Comparison of ENCODE assay signal across 18 cellular contexts in the genomic region with DNA sequence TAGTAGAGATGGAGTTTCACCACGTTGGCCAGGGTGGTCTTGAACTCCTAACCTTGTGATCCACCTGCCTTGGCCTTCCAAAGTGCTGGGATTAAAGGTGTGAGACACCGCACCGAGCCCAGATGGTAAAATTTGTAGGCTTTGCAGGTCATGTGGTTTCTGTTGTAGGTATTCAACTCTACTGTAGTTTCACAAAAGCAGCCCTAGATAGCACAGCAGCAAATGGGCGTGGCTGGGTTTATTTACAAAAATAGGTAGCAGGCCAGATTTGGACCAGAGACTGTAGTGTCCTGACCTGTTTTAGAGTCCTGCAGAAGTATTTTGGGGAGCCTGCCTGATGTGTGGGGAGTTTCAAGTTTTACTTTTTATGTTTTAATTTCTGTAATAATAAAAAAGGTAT.
A peak's percentile ranks its signal among the peaks of the same experiment; 100 is the strongest.
DNase-seq lines count a peak whose midpoint lies in the region; ATAC-seq and TF ChIP-seq lines count a peak whose summit lies in the region.
"Had no signal": no experiment of that assay in that cellular context is flagged by ENCODE, and none has a peak within 500 bp of the region (broad histone marks: within the 10 kb centered on the region; RNA-seq: fewer than 3 reads in every experiment).

No MANE protein-coding gene starts in this region.

- POLR2A ChIA-PET in IMR-90 (lab: Charles Lee; ENCODE audit: unreplicated experiment): no interaction called here

- in situ Hi-C loops in IMR-90 (cut with MboI; ENCODE audit: low sequenced_read_pairs) (no loop called here), transverse colon (cut with MboI; ENCODE audit: low pct_ligation_motif_present in 1 of 4, low pct_unique_long_range_greater_than_20kb in 1 of 4, low sequenced_read_pairs in 3 of 4) (loop anchor here in 3 of 4 donors (25.0 kb wide), 2 partner anchors 605 to 630 kb away; no protein-coding TSS in a partner anchor)

- no peak overlapping the region for H2BK120ac ChIP-seq in IMR-90 (ENCODE audit: low read depth, low read length)

- no peak overlapping the region for H3K14ac ChIP-seq in IMR-90 (replicated peaks; ENCODE audit: low read depth, low read length)

- no TSS peak for BruUV-seq in IMR-90 (replicated peaks; lab: Mats Ljungman, UMichigan)

- peaks cover 9% of the 10 kb centered on the region; the same call in 1 of the 2 replicates for H3K9me1 ChIP-seq in IMR-90 (ENCODE audit: insufficient read depth, low read length)

- peaks cover 28% of the 10 kb centered on the region for H3K36me3 ChIP-seq in IMR-90 (ENCODE audit: control insufficient read depth, insufficient read depth, low read length)
- no peaks in the 10 kb centered on the region for H3K36me3 ChIP-seq in transverse colon
- H3K36me3 ChIP-seq: BLaER1 treated with 17β-estradiol and CSF1 and Interleukin-3, amounts not matched to agents 10 nM and 100 nM had no signal

- no peak overlapping the region for H3K9ac ChIP-seq in IMR-90 (ENCODE audit: low read depth, low read length)
- H3K9ac ChIP-seq: BLaER1 treated with 17β-estradiol and CSF1 and Interleukin-3, amounts not matched to agents 10 nM and 100 nM had no signal

- CTCF ChIA-PET in IMR-90 (lab: Yijun Ruan, JAX): interaction anchor here (1.8 kb wide), 1 partner anchor 12 kb away, joined by 8 read pairs; no protein-coding TSS in a partner anchor

- peaks cover 18 to 45% of the 10 kb centered on the region in 2 experiments for H3K79me1 ChIP-seq in IMR-90 (ENCODE audit: low read depth in 1 of 2, low read length in 2 of 2)

- no peaks in the 10 kb centered on the region for H3K27me3 ChIP-seq in IMR-90 (ENCODE audit: control insufficient read depth, insufficient read depth, low read length)
- no peaks in the 10 kb centered on the region for H3K27me3 ChIP-seq in transverse colon
- H3K27me3 ChIP-seq: BLaER1 treated with 17β-estradiol and CSF1 and Interleukin-3, amounts not matched to agents 10 nM and 100 nM had no signal

- no peak overlapping the region for H3K4me2 ChIP-seq in IMR-90 (ENCODE audit: low read depth, low read length)
- H3K4me2 ChIP-seq: BLaER1 treated with 17β-estradiol and CSF1 and Interleukin-3, amounts not matched to agents 10 nM and 100 nM had no signal

- no peak overlapping the region for H2AK5ac ChIP-seq in IMR-90 (ENCODE audit: low read depth, low read length)

- ATAC-seq in GM18867 (IDR thresholded peaks at IDR 0.05; ENCODE audit: unreplicated experiment): peak; percentile 59
- ATAC-seq in IMR-90 (ENCODE audit: low read depth): no peak
- no peak for ATAC-seq in HG02870 (IDR thresholded peaks at IDR 0.05; ENCODE audit: unreplicated experiment)
- no peak for ATAC-seq in HG03439 (IDR thresholded peaks at IDR 0.05; ENCODE audit: unreplicated experiment)
- ATAC-seq: CD8-positive, alpha-beta T cell; HCT116 had no signal

- H3K9me3 ChIP-seq in IMR-90 (ENCODE audit: control insufficient read depth, insufficient read depth, low read length) (no peaks in the 10 kb centered on the region), transverse colon (no peaks in the 10 kb centered on the region)

- peaks cover 13% of the 10 kb centered on the region; the same call in 1 of the 2 replicates for H3K4me1 ChIP-seq in IMR-90 (ENCODE audit: control insufficient read depth, insufficient read depth, low read length)
- no peaks in the 10 kb centered on the region for H3K4me1 ChIP-seq in transverse colon
- H3K4me1 ChIP-seq: BLaER1 treated with 17β-estradiol and CSF1 and Interleukin-3, amounts not matched to agents 10 nM and 100 nM had no signal

- no peak for TF ChIP-seq RAD21 in IMR-90 (IDR thresholded peaks at IDR 0.05; ENCODE audit: low read length)

- no peak overlapping the region for H3K56ac ChIP-seq in IMR-90 (ENCODE audit: extremely low read depth, insufficient read depth, low read length)

- H3K4me3 ChIP-seq in IMR-90 (ENCODE audit: insufficient read depth, low read depth, low read length) (no peak overlapping the region), transverse colon (no peak overlapping the region), foreskin fibroblast (ENCODE audit: low read depth in 1 of 2, low read length in 2 of 2) (no peak overlapping the region)
- H3K4me3 ChIP-seq: BLaER1 treated with 17β-estradiol and CSF1 and Interleukin-3, amounts not matched to agents 10 nM and 100 nM had no signal

- no peak overlapping the region for H2AK9ac ChIP-seq in IMR-90 (replicated peaks; ENCODE audit: low read depth, low read length, poor library complexity)

- dilution Hi-C loops in IMR-90 (cut with HindIII; ENCODE audit: low sequenced_read_pairs, unreplicated experiment): no loop called here

- no peak for TF ChIP-seq EP300 in transverse colon (IDR thresholded peaks at IDR 0.05; ENCODE audit: low read depth)

- TF ChIP-seq CTCF in IMR-90 (conservative IDR thresholded peaks at IDR 0.05; ENCODE audit: low read depth, low read length) (no peak), transverse colon (IDR thresholded peaks at IDR 0.05) (no peak), foreskin fibroblast (IDR thresholded peaks at IDR 0.05; ENCODE audit: low read depth, low read length) (no peak)

- H4K5ac ChIP-seq in IMR-90 (ENCODE audit: low read depth, low read length): peak overlapping the region; percentile 35; the same call in 1 of the 2 replicates

- WGBS in IMR-90 (ENCODE audit: extremely low coverage in 2 of 2, insufficient read length in 1 of 2), 2 experiments: no CpG with 5 or more reads among the region's 4 CpGs
- WGBS in transverse colon (ENCODE audit: low coverage in 1 of 2), 2 donors: 83 to 84% methylated on average over 1 to 4 of the region's 4 CpGs

- H3K27ac ChIP-seq in IMR-90 (ENCODE audit: insufficient read depth, low read length): peak overlapping the region; percentile 60; the same call in 1 of the 2 replicates
- H3K27ac ChIP-seq in transverse colon: no peak overlapping the region
- H3K27ac ChIP-seq: BLaER1 treated with 17β-estradiol and CSF1 and Interleukin-3, amounts not matched to agents 10 nM and 100 nM had no signal

- DNase-seq in IMR-90 (no peak), RPMI8226 (peak; percentile 64), transverse colon (peak; percentile 11), foreskin fibroblast (no peak)
- DNase-seq: 8988T; Calu3; CD8-positive, alpha-beta T cell; DMS53; DND-41; EL; GOT3; H7; HFFc6 had no signal

- no peak overlapping the region for H4K8ac ChIP-seq in IMR-90 (ENCODE audit: low read depth in 2 of 2, low read length in 2 of 2)

- H2BK20ac ChIP-seq in IMR-90 (ENCODE audit: low read depth, low read length): no peak overlapping the region

- no peak overlapping the region for H2AFZ ChIP-seq in IMR-90 (replicated peaks; ENCODE audit: low read length, poor library complexity)

- peak overlapping the region; percentile 41; the same call in 1 of the 2 replicates for H3K18ac ChIP-seq in IMR-90 (ENCODE audit: low read depth, low read length)

- no peak overlapping the region; the same call in 1 of the 2 replicates for H3K4ac ChIP-seq in IMR-90 (ENCODE audit: low read depth, low read length)

- H2BK15ac ChIP-seq in IMR-90 (ENCODE audit: low read depth, low read length): no peak overlapping the region

- no peak overlapping the region for H2BK5ac ChIP-seq in IMR-90 (ENCODE audit: low read depth, low read length, poor library complexity, severe bottlenecking)

- TF ChIP-seq POLR2A in IMR-90 (IDR thresholded peaks at IDR 0.05; ENCODE audit: low read depth, low read length) (no peak), transverse colon (IDR thresholded peaks at IDR 0.05) (no peak)

- intact Hi-C loops in IMR-90 (cut with micrococcal nuclease): no loop called here
- intact Hi-C loops in transverse colon (cut with DNase I; ENCODE audit: low total_unique reads): no loop called here

- no peak overlapping the region for H3K23ac ChIP-seq in IMR-90 (ENCODE audit: low read depth, low read length)

- no peak overlapping the region for H4K91ac ChIP-seq in IMR-90 (ENCODE audit: insufficient read depth, low read depth, low read length)

- H4K20me1 ChIP-seq in IMR-90 (ENCODE audit: insufficient read depth, low read length): peaks cover 3% of the 10 kb centered on the region; the same call in 1 of the 2 replicates
- H4K20me1 ChIP-seq: BLaER1 treated with 17β-estradiol and CSF1 and Interleukin-3, amounts not matched to agents 10 nM and 100 nM had no signal

TF ChIP-seq in IMR-90, 13 proteins besides CTCF, POLR2A, EP300 and RAD21:
- TF ChIP-seq RCOR1 (IDR thresholded peaks at IDR 0.05; ENCODE audit: insufficient replicate concordance, low read length): no peak
- no peak for TF ChIP-seq BHLHE40 (IDR thresholded peaks at IDR 0.05; ENCODE audit: low read depth, low read length)
- no peak for TF ChIP-seq CEBPB (IDR thresholded peaks at IDR 0.05; ENCODE audit: low read depth, low read length)
- no peak for TF ChIP-seq CHD1 (IDR thresholded peaks at IDR 0.05; ENCODE audit: low read depth, low read length)

Comparison
In these comparisons a context has a peak if more than half of its experiments do, and no peak if none do; other contexts are left out.
1. DNase-seq: peak in RPMI8226 (single experiment) and transverse colon (single experiment); none in IMR-90 (single experiment) and foreskin fibroblast (0 of 2).